ENCODE assay signal across 1 cellular context in genomic region chr12:27151479-27151878, GRCh38.
TF ChIP-seq lines count a peak whose summit lies in the region.

No MANE protein-coding gene starts in this region.

TF ChIP-seq in GM12878, 131 proteins besides CTCF, POLR2A, EP300 and RAD21 (continued from another document):
- TF ChIP-seq BCLAF1 (IDR thresholded peaks at IDR 0.05) (no peak), TARDBP (IDR thresholded peaks at IDR 0.05; ENCODE audit: borderline replicate concordance) (no peak), ZBTB33 (IDR thresholded peaks at IDR 0.05) (no peak), KLF5 (IDR thresholded peaks at IDR 0.05; ENCODE audit: partially characterized antibody) (no peak)
